ENCODE assay signal across 1 cellular context in genomic region chr7:103113164-103113563, GRCh38.
TF ChIP-seq lines count a peak whose summit lies in the region.

No MANE protein-coding gene starts in this region.

TF ChIP-seq in IMR-90, 13 proteins besides CTCF, POLR2A, EP300 and RAD21:
- TF ChIP-seq BHLHE40 (IDR thresholded peaks at IDR 0.05; ENCODE audit: low read depth, low read length) (no peak), NFE2L2 (IDR thresholded peaks at IDR 0.05; ENCODE audit: low read depth, low read length) (0 out of 2 replicates have a peak, but pooled peaks have one; percentile 7), FOS (IDR thresholded peaks at IDR 0.05; ENCODE audit: low read depth, low read length) (peak; percentile 82), RCOR1 (IDR thresholded peaks at IDR 0.05; ENCODE audit: insufficient replicate concordance, low read length) (no peak), USF2 (IDR thresholded peaks at IDR 0.05; ENCODE audit: low read depth, low read length) (no peak), SMC3 (IDR thresholded peaks at IDR 0.05; ENCODE audit: low read depth, low read length) (no peak), MAZ (IDR thresholded peaks at IDR 0.05; ENCODE audit: borderline replicate concordance, low read depth, low read length) (peak; percentile 49; the same call in 1 of the 2 replicates), MAFK (IDR thresholded peaks at IDR 0.05; ENCODE audit: low read depth, low read length) (no peak), CHD1 (IDR thresholded peaks at IDR 0.05; ENCODE audit: low read depth, low read length) (no peak), RFX5 (IDR thresholded peaks at IDR 0.05; ENCODE audit: low read depth, low read length) (no peak), MXI1 (IDR thresholded peaks at IDR 0.05; ENCODE audit: borderline replicate concordance, low read depth, low read length) (no peak), CEBPB (IDR thresholded peaks at IDR 0.05; ENCODE audit: low read depth, low read length) (peak; percentile 89)
- TF ChIP-seq, protein P1, sequence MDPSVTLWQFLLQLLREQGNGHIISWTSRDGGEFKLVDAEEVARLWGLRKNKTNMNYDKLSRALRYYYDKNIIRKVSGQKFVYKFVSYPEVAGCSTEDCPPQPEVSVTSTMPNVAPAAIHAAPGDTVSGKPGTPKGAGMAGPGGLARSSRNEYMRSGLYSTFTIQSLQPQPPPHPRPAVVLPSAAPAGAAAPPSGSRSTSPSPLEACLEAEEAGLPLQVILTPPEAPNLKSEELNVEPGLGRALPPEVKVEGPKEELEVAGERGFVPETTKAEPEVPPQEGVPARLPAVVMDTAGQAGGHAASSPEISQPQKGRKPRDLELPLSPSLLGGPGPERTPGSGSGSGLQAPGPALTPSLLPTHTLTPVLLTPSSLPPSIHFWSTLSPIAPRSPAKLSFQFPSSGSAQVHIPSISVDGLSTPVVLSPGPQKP (IDR thresholded peaks at IDR 0.05; ENCODE audit: borderline replicate concordance, low read depth, low read length), result no peak
